ENCODE assay signal across 8 cellular contexts in genomic region chr1:11473635-11474034, GRCh38. TPM values are rescaled to one million over a fixed set of nuclear protein-coding genes. Genes with fewer than 3 reads are reported as not detected.
A peak's percentile ranks its signal among the peaks of the same experiment; 100 is the strongest.
DNase-seq lines count a peak whose midpoint lies in the region; ATAC-seq, FAIRE-seq and TF ChIP-seq lines count a peak whose summit lies in the region.
"Had no signal": no experiment of that assay in that cellular context is flagged by ENCODE, and none has a peak within 500 bp of the region (broad histone marks: within the 10 kb centered on the region; RNA-seq: fewer than 3 reads in every experiment).

No MANE protein-coding gene starts in this region.

- H3K4me1 Mint-ChIP-seq in stimulated activated memory B cell treated with anti-CD40 and anti-IgM and Interleukin-4, amounts not matched to agents 10 μg/mL and 1 μg/mL and 100 μg/mL, for 72 hours, result peaks cover 6% of the 10 kb centered on the region

- no peak overlapping the region for H2BK15ac ChIP-seq in mesenchymal stem cell (ENCODE audit: low read depth, poor library complexity, severe bottlenecking)

- H3K79me1 ChIP-seq in mesenchymal stem cell (replicated peaks; ENCODE audit: low read length, poor library complexity, severe bottlenecking), result no peaks in the 10 kb centered on the region

- no peak for TF ChIP-seq EP300 in Ishikawa (IDR thresholded peaks at IDR 0.05; ENCODE audit: borderline replicate concordance)

- H3K23ac ChIP-seq in mesenchymal stem cell (ENCODE audit: low read length in 2 of 2), result no peak overlapping the region

- H3K4ac ChIP-seq in mesenchymal stem cell (ENCODE audit: low read depth in 1 of 2, low read length in 2 of 2), result no peak overlapping the region

- no peak overlapping the region for H2BK12ac ChIP-seq in mesenchymal stem cell (ENCODE audit: low read length in 2 of 2)

- no peak overlapping the region for H3K27ac ChIP-seq in mesenchymal stem cell (ENCODE audit: low read length, poor library complexity, severe bottlenecking)

- H2AFZ ChIP-seq in mesenchymal stem cell (ENCODE audit: low read depth, low read length), result no peak overlapping the region

- no peaks in the 10 kb centered on the region for H3K9me3 ChIP-seq in adipocyte (ENCODE audit: control insufficient read depth, low read length)
- no peaks in the 10 kb centered on the region for H3K9me3 ChIP-seq in mesenchymal stem cell (ENCODE audit: control insufficient read depth, low read length)

- H3K9me3 Mint-ChIP-seq in stimulated activated memory B cell treated with anti-CD40 and anti-IgM and Interleukin-4, amounts not matched to agents 10 μg/mL and 1 μg/mL and 100 μg/mL, for 72 hours, result no peaks in the 10 kb centered on the region

- no peak overlapping the region for H4K91ac ChIP-seq in mesenchymal stem cell (ENCODE audit: low read length)

- TF ChIP-seq CTCF in D721Med (IDR thresholded peaks at IDR 0.05; ENCODE audit: insufficient read depth, missing control alignments), result no peak

- WGBS in mesenchymal stem cell, result 37% methylated on average over 5 of the region's 5 CpGs

- no peak overlapping the region for H3K14ac ChIP-seq in mesenchymal stem cell (ENCODE audit: low read length in 2 of 2)

- FAIRE-seq in D721Med (lab: Jason Lieb, UNC), result no peak

- ATAC-seq in stimulated activated memory B cell treated with anti-CD40 and anti-IgM and Interleukin-4, amounts not matched to agents 10 μg/mL and 1 μg/mL and 100 μg/mL, for 72 hours, result no peak

- no peak overlapping the region for H3K27ac Mint-ChIP-seq in stimulated activated memory B cell treated with anti-CD40 and anti-IgM and Interleukin-4, amounts not matched to agents 10 μg/mL and 1 μg/mL and 100 μg/mL, for 72 hours

- H2AK5ac ChIP-seq in mesenchymal stem cell (ENCODE audit: low read length, severe bottlenecking), result no peak overlapping the region

- H3K4me1 ChIP-seq in adipocyte (ENCODE audit: control insufficient read depth, insufficient read depth, low read length) (no peaks in the 10 kb centered on the region), mesenchymal stem cell (ENCODE audit: control insufficient read depth, insufficient read depth, low read depth, low read length) (peaks cover 3% of the 10 kb centered on the region)

- no peak overlapping the region for H4K8ac ChIP-seq in mesenchymal stem cell (ENCODE audit: low read length)

- H2BK5ac ChIP-seq in mesenchymal stem cell (ENCODE audit: low read depth, low read length, poor library complexity, severe bottlenecking), result no peak overlapping the region

- H3K9ac ChIP-seq in adipocyte (ENCODE audit: low read length), result no peak overlapping the region
- H3K9ac ChIP-seq in mesenchymal stem cell (ENCODE audit: low read length), result no peak overlapping the region

- peak; percentile 71 for DNase-seq in ELF-1 (ENCODE audit: low read depth, low spot score)
- DNase-seq in adipocyte (ENCODE audit: low read depth), result peak; percentile 20
- DNase-seq in mesenchymal stem cell, result peak; percentile 1
- no peak for DNase-seq in D721Med (ENCODE audit: insufficient read length, low spot score)
- DNase-seq in DMS153 treated with DMSO at 0.1 percent for 48 hours (lab: John Stamatoyannopoulos, UW; ENCODE audit: unreplicated experiment), result no peak
- DNase-seq: activated CD4-positive, CD25-positive, alpha-beta regulatory T cell treated with anti-CD3 and anti-CD28 coated beads, Interleukin-2, amount 50 U/mL, for 72 hours had no signal

- H3K27me3 ChIP-seq in adipocyte (replicated peaks; ENCODE audit: control insufficient read depth, insufficient read depth, low read length), result peaks cover 61% of the 10 kb centered on the region
- H3K27me3 ChIP-seq in mesenchymal stem cell (ENCODE audit: control insufficient read depth in 1 of 2, insufficient read depth in 1 of 2, low read length in 2 of 2), result peaks cover 21 to 50% of the 10 kb centered on the region in 2 experiments

- H3K36me3 ChIP-seq in adipocyte (ENCODE audit: control insufficient read depth, insufficient read depth, low read length, severe bottlenecking) (no peaks in the 10 kb centered on the region), mesenchymal stem cell (ENCODE audit: control insufficient read depth in 1 of 2, insufficient read depth in 2 of 2, low read depth in 1 of 2, low read length in 2 of 2) (no peaks in the 10 kb centered on the region)

- H3K27me3 Mint-ChIP-seq in stimulated activated memory B cell treated with anti-CD40 and anti-IgM and Interleukin-4, amounts not matched to agents 10 μg/mL and 1 μg/mL and 100 μg/mL, for 72 hours, result peaks cover 65% of the 10 kb centered on the region

- H3K4me3 ChIP-seq in adipocyte (ENCODE audit: low read length) (no peak overlapping the region), mesenchymal stem cell (ENCODE audit: insufficient read depth in 1 of 2, low read depth in 1 of 2, low read length in 2 of 2) (no peak overlapping the region)

- H3K4me2 ChIP-seq in mesenchymal stem cell (ENCODE audit: low read length, poor library complexity, severe bottlenecking), result no peak overlapping the region

- H2BK120ac ChIP-seq in mesenchymal stem cell (ENCODE audit: low read depth, low read length), result no peak overlapping the region

- no peak overlapping the region for H3K4me3 Mint-ChIP-seq in stimulated activated memory B cell treated with anti-CD40 and anti-IgM and Interleukin-4, amounts not matched to agents 10 μg/mL and 1 μg/mL and 100 μg/mL, for 72 hours

- no peak for TF ChIP-seq RAD21 in Ishikawa (IDR thresholded peaks at IDR 0.05; ENCODE audit: low read depth)

- H3K18ac ChIP-seq in mesenchymal stem cell (ENCODE audit: low read depth in 1 of 2, low read length in 2 of 2), result no peak overlapping the region

- H3K36me3 Mint-ChIP-seq in stimulated activated memory B cell treated with anti-CD40 and anti-IgM and Interleukin-4, amounts not matched to agents 10 μg/mL and 1 μg/mL and 100 μg/mL, for 72 hours, result no peaks in the 10 kb centered on the region

TF ChIP-seq in Ishikawa, 13 proteins besides CTCF, POLR2A, EP300 and RAD21:
- TF ChIP-seq, protein P1, sequence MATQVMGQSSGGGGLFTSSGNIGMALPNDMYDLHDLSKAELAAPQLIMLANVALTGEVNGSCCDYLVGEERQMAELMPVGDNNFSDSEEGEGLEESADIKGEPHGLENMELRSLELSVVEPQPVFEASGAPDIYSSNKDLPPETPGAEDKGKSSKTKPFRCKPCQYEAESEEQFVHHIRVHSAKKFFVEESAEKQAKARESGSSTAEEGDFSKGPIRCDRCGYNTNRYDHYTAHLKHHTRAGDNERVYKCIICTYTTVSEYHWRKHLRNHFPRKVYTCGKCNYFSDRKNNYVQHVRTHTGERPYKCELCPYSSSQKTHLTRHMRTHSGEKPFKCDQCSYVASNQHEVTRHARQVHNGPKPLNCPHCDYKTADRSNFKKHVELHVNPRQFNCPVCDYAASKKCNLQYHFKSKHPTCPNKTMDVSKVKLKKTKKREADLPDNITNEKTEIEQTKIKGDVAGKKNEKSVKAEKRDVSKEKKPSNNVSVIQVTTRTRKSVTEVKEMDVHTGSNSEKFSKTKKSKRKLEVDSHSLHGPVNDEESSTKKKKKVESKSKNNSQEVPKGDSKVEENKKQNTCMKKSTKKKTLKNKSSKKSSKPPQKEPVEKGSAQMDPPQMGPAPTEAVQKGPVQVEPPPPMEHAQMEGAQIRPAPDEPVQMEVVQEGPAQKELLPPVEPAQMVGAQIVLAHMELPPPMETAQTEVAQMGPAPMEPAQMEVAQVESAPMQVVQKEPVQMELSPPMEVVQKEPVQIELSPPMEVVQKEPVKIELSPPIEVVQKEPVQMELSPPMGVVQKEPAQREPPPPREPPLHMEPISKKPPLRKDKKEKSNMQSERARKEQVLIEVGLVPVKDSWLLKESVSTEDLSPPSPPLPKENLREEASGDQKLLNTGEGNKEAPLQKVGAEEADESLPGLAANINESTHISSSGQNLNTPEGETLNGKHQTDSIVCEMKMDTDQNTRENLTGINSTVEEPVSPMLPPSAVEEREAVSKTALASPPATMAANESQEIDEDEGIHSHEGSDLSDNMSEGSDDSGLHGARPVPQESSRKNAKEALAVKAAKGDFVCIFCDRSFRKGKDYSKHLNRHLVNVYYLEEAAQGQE (IDR thresholded peaks at IDR 0.05; ENCODE audit: low read depth), result peak; percentile 95
- TF ChIP-seq YY1 (IDR thresholded peaks at IDR 0.05; ENCODE audit: low read depth), result no peak
TF ChIP-seq in Ishikawa: peak in this region for 1.

RNA-seq across cellular contexts. Expression of gene DISP3, which starts 5.3 kb away (rescaled TPM):
- polyA plus RNA-seq in mesenchymal stem cell (2013, experiment 1 of 2), result 0.01 TPM
- 0.03 TPM for polyA plus RNA-seq in mesenchymal stem cell (2013, experiment 2 of 2)

Comparison
In these comparisons a context has a peak if more than half of its experiments do, and no peak if none do; other contexts are left out.
1. DNase-seq: peak in ELF-1 (single experiment), adipocyte (single experiment) and mesenchymal stem cell (single experiment); none in D721Med (single experiment) and DMS153 treated with DMSO at 0.1 percent for 48 hours (single experiment).